41 cellular contexts compared by ENCODE assay signal in genomic region chr2:96464651-96465050, GRCh38. TPM values are rescaled to one million over a fixed set of nuclear protein-coding genes. Genes with fewer than 3 reads are reported as not detected.
"Had no signal": no experiment of that assay in that cellular context is flagged by ENCODE, and none has a peak within 500 bp of the region (broad histone marks: within the 10 kb centered on the region; RNA-seq: fewer than 3 reads in every experiment).

No MANE protein-coding gene starts in this region.

- H3K4me1 Mint-ChIP-seq: activated naive CD4-positive, alpha-beta T cell treated with anti-CD3 and anti-CD28 coated beads, Interleukin-2, amount 10 ng/mL, durations not matched to agents 7 days and 5 days; activated naive CD4-positive, alpha-beta T cell treated with anti-CD3 and anti-CD28 coated beads, Interleukin-2, amount 50 U/mL, for 24 hours; activated naive CD8-positive, alpha-beta T cell treated with anti-CD3 and anti-CD28 coated beads for 36 hours; activated naive CD8-positive, alpha-beta T cell treated with anti-CD3 and anti-CD28 coated beads, Interleukin-2, amount 10 ng/mL, durations not matched to agents 7 days and 5 days; activated naive CD8-positive, alpha-beta T cell treated with anti-CD3 and anti-CD28 coated beads, Interleukin-2, amount 50 U/mL, for 24 hours; activated T-helper 17 cell treated with anti-CD3 and anti-CD28 coated beads, Interleukin-2, amount 50 U/mL, for 72 hours; brain; central memory CD8-positive, alpha-beta T cell had no signal

- H3K27me3 ChIP-seq: adrenal gland, ascending aorta, body of pancreas, brain microvascular endothelial cell, breast epithelium, cardiac muscle cell had no signal

- H3K4me1 ChIP-seq: adrenal gland, ascending aorta, breast epithelium had no signal

- H3K27me3 Mint-ChIP-seq: activated naive CD4-positive, alpha-beta T cell treated with anti-CD3 and anti-CD28 coated beads, Interleukin-2, amount 50 U/mL, for 24 hours; activated naive CD8-positive, alpha-beta T cell; activated naive CD8-positive, alpha-beta T cell treated with anti-CD3 and anti-CD28 coated beads for 36 hours; activated T-cell treated with anti-CD3 and anti-CD28 coated beads, Interleukin-2, amount 50 U/mL, for 24 hours; activated T-helper 17 cell treated with anti-CD3 and anti-CD28 coated beads, Interleukin-2, amount 50 U/mL, for 72 hours; central memory CD8-positive, alpha-beta T cell had no signal

- H3K36me3 Mint-ChIP-seq: activated naive CD4-positive, alpha-beta T cell treated with anti-CD3 and anti-CD28 coated beads, Interleukin-2, amount 10 ng/mL, durations not matched to agents 7 days and 5 days; activated naive CD4-positive, alpha-beta T cell treated with anti-CD3 and anti-CD28 coated beads, Interleukin-2, amount 50 U/mL, for 24 hours; activated naive CD8-positive, alpha-beta T cell; activated naive CD8-positive, alpha-beta T cell treated with anti-CD3 and anti-CD28 coated beads for 36 hours; activated naive CD8-positive, alpha-beta T cell treated with anti-CD3 and anti-CD28 coated beads, Interleukin-2, amount 10 ng/mL, durations not matched to agents 7 days and 5 days; brain had no signal

- H3K9me3 ChIP-seq: adrenal gland, body of pancreas had no signal

- H3K4me3 ChIP-seq: adrenal gland, ascending aorta, body of pancreas, breast epithelium, cardiac muscle cell had no signal

- H3K27ac ChIP-seq: adrenal gland, ascending aorta, body of pancreas, brain microvascular endothelial cell, breast epithelium, cardiac muscle cell had no signal

- DNase-seq: activated effector memory CD4-positive, alpha-beta T cell treated with anti-CD3 and anti-CD28 coated beads, Interleukin-2, amount 50 U/mL, for 16 hours; activated effector memory CD4-positive, alpha-beta T cell treated with Interleukin-2 at 50 U/mL for 16 hours; activated gamma-delta T cell; activated gamma-delta T cell treated with Interleukin-2 at 50 U/mL for 16 hours; activated naive CD4-positive, alpha-beta T cell; activated naive CD4-positive, alpha-beta T cell treated with anti-CD3 and anti-CD28 coated beads for 36 hours; activated naive CD4-positive, alpha-beta T cell treated with anti-CD3 and anti-CD28 coated beads, Interleukin-2, amount 10 ng/mL, durations not matched to agents 7 days and 5 days; activated naive CD4-positive, alpha-beta T cell treated with anti-CD3 and anti-CD28 coated beads, Interleukin-2, amount 50 U/mL, for 16 hours; activated naive CD4-positive, alpha-beta T cell treated with Interleukin-2 at 50 U/mL for 16 hours; activated naive CD8-positive, alpha-beta T cell treated with anti-CD3 and anti-CD28 coated beads for 36 hours; activated naive CD8-positive, alpha-beta T cell treated with anti-CD3 and anti-CD28 coated beads, Interleukin-2, amount 10 ng/mL, durations not matched to agents 7 days and 5 days; activated naive CD8-positive, alpha-beta T cell treated with anti-CD3 and anti-CD28 coated beads, Interleukin-2, amount 50 U/mL, for 24 hours; activated T-cell treated with anti-CD3 and anti-CD28 coated beads, Interleukin-2, amount 50 U/mL, for 1 hour; activated T-cell treated with anti-CD3 and anti-CD28 coated beads, Interleukin-2, amount 50 U/mL, for 24 hours; activated T-cell treated with anti-CD3 and anti-CD28 coated beads, Interleukin-2, amount 50 U/mL, for 4 hours; activated T-cell treated with anti-CD3 and anti-CD28 coated beads, Interleukin-2, amount 50 U/mL, for 48 hours; adrenal gland; amniotic stem cell; amygdala; anterior cingulate cortex; aorta; body of pancreas; brain microvascular endothelial cell; caudate nucleus; central memory CD4-positive, alpha-beta T cell; cerebellar nuclear complex had no signal

- H3K27ac Mint-ChIP-seq: activated naive CD4-positive, alpha-beta T cell treated with anti-CD3 and anti-CD28 coated beads for 36 hours; activated naive CD4-positive, alpha-beta T cell treated with anti-CD3 and anti-CD28 coated beads, Interleukin-2, amount 10 ng/mL, durations not matched to agents 7 days and 5 days; activated naive CD4-positive, alpha-beta T cell treated with anti-CD3 and anti-CD28 coated beads, Interleukin-2, amount 50 U/mL, for 24 hours; activated naive CD4-positive, alpha-beta T cell treated with anti-CD3 and anti-CD28 coated beads, Interleukin-2, amount 50 U/mL, for 72 hours; activated naive CD8-positive, alpha-beta T cell; activated naive CD8-positive, alpha-beta T cell treated with anti-CD3 and anti-CD28 coated beads for 36 hours; activated naive CD8-positive, alpha-beta T cell treated with anti-CD3 and anti-CD28 coated beads, Interleukin-2, amount 10 ng/mL, durations not matched to agents 7 days and 5 days; activated naive CD8-positive, alpha-beta T cell treated with anti-CD3 and anti-CD28 coated beads, Interleukin-2, amount 50 U/mL, for 24 hours; activated T-cell treated with anti-CD3 and anti-CD28 coated beads, Interleukin-2, amount 50 U/mL, for 24 hours; activated T-helper 1 cell treated with anti-CD3 and anti-CD28 coated beads, Interleukin-12 subunit alpha, Interleukin-12 subunit beta, Interleukin-2, Interleukin-4 antibody, amounts not matched to agents 30 ng/mL and 10 ng/mL and 1 ng/mL, durations not matched to agents 14 hours and 24 hours and 36 hours; activated T-helper 17 cell treated with anti-CD3 and anti-CD28 coated beads, Interleukin-2, amount 50 U/mL, for 72 hours; activated T-helper 2 cell treated with anti-CD3 and anti-CD28 coated beads, Interferon-gamma antibody, Interleukin-2, Interleukin-4, amounts not matched to agents 10 μg/mL and 5 μg/mL and 100 μg/mL, durations not matched to agents 14 hours and 24 hours and 36 hours; brain had no signal

- H3K4me3 Mint-ChIP-seq: activated naive CD4-positive, alpha-beta T cell treated with anti-CD3 and anti-CD28 coated beads for 36 hours; activated naive CD4-positive, alpha-beta T cell treated with anti-CD3 and anti-CD28 coated beads, Interleukin-2, amount 10 ng/mL, durations not matched to agents 7 days and 5 days; activated naive CD4-positive, alpha-beta T cell treated with anti-CD3 and anti-CD28 coated beads, Interleukin-2, amount 50 U/mL, for 24 hours; activated naive CD8-positive, alpha-beta T cell; activated naive CD8-positive, alpha-beta T cell treated with anti-CD3 and anti-CD28 coated beads for 36 hours; activated naive CD8-positive, alpha-beta T cell treated with anti-CD3 and anti-CD28 coated beads, Interleukin-2, amount 10 ng/mL, durations not matched to agents 7 days and 5 days; activated naive CD8-positive, alpha-beta T cell treated with anti-CD3 and anti-CD28 coated beads, Interleukin-2, amount 50 U/mL, for 24 hours; activated T-cell treated with anti-CD3 and anti-CD28 coated beads, Interleukin-2, amount 50 U/mL, for 24 hours; activated T-cell treated with anti-CD3 and anti-CD28 coated beads, Interleukin-2, amount 50 U/mL, for 4 hours; activated T-helper 1 cell treated with anti-CD3 and anti-CD28 coated beads, Interleukin-12 subunit alpha, Interleukin-12 subunit beta, Interleukin-2, Interleukin-4 antibody, amounts not matched to agents 30 ng/mL and 10 ng/mL and 1 ng/mL, durations not matched to agents 14 hours and 24 hours and 36 hours; activated T-helper 17 cell treated with anti-CD3 and anti-CD28 coated beads, Interleukin-2, amount 50 U/mL, for 72 hours; brain; central memory CD8-positive, alpha-beta T cell had no signal

- H3K36me3 ChIP-seq: adrenal gland, ascending aorta, brain microvascular endothelial cell, breast epithelium, cardiac muscle cell had no signal

- ATAC-seq: activated naive CD4-positive, alpha-beta T cell treated with anti-CD3 and anti-CD28 coated beads, Interleukin-2, amount 50 U/mL, for 72 hours; activated naive CD8-positive, alpha-beta T cell treated with anti-CD3 and anti-CD28 coated beads, Interleukin-2, amount 50 U/mL, for 24 hours; activated T-cell treated with anti-CD3 and anti-CD28 coated beads, Interleukin-2, amount 50 U/mL, for 4 hours; activated T-helper 17 cell treated with anti-CD3 and anti-CD28 coated beads, Interleukin-2, amount 50 U/mL, for 72 hours; body of pancreas had no signal

- H3K9me3 Mint-ChIP-seq: activated naive CD4-positive, alpha-beta T cell treated with anti-CD3 and anti-CD28 coated beads, Interleukin-2, amount 50 U/mL, for 24 hours; activated naive CD4-positive, alpha-beta T cell treated with anti-CD3 and anti-CD28 coated beads, Interleukin-2, amount 50 U/mL, for 72 hours; activated naive CD8-positive, alpha-beta T cell treated with anti-CD3 and anti-CD28 coated beads, Interleukin-2, amount 10 ng/mL, durations not matched to agents 7 days and 5 days; activated naive CD8-positive, alpha-beta T cell treated with anti-CD3 and anti-CD28 coated beads, Interleukin-2, amount 50 U/mL, for 24 hours; activated T-helper 17 cell treated with anti-CD3 and anti-CD28 coated beads, Interleukin-2, amount 50 U/mL, for 72 hours; central memory CD8-positive, alpha-beta T cell had no signal

RNA-seq across cellular contexts. Expression of gene NEURL3, which starts 40.5 kb away (rescaled TPM):
- total RNA-seq: ascending aorta, bronchial epithelial cell, cardiac muscle cell, cardiac septum, cerebellum, chondrocyte had no signal
